12 cellular contexts compared by ENCODE assay signal in the genomic region with DNA sequence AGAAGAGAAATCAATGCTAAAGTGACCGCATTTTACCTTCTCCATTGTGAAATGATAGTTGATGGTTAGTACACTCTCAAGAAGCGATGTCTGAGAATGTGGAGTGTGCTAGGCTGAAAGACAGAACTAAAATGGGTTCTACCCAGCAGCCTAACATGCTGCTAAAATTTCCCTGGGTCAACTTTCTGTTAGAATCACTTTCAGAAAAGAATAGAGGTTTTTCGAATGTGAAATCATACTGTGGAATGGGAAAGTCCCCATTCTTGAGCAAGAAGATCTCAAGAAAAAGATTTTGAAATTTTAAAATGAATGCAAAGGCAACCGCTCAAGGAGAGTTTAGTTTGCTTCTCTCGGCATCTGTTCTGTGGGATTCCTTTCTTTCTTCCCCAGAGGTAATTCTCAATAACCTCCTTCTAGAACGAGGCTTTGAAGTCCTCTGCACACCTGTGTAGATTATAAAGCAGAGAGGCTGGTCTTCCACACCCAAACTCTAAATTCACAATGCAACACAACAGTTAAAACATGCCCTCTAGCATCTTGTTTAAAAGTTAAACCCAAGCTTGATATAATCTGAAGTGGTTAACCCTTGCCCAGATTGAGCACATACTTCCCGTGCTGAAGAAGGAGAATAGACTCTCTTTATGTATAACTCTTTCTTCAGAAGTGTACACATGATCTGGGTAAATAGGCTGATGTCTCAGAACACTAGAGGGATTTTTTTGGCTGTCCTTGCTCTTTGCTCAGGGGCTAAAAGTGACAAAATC.
DNase-seq lines count a peak whose midpoint lies in the region; ATAC-seq and FAIRE-seq lines count a peak whose summit lies in the region.
"Had no signal": no experiment of that assay in that cellular context is flagged by ENCODE, and none has a peak within 500 bp of the region (broad histone marks: within the 10 kb centered on the region; RNA-seq: fewer than 3 reads in every experiment).

No MANE protein-coding gene starts in this region.

- H3K4me3 Mint-ChIP-seq in activated CD8-positive, alpha-beta memory T cell treated with anti-CD3 and anti-CD28 coated beads, Interleukin-2, amount 10 ng/mL, durations not matched to agents 7 days and 5 days: no peak overlapping the region

- no peak overlapping the region for H3K27ac Mint-ChIP-seq in activated CD8-positive, alpha-beta memory T cell treated with anti-CD3 and anti-CD28 coated beads, Interleukin-2, amount 10 ng/mL, durations not matched to agents 7 days and 5 days

- peaks cover 6% of the 10 kb centered on the region for H3K36me3 Mint-ChIP-seq in activated CD8-positive, alpha-beta memory T cell treated with anti-CD3 and anti-CD28 coated beads, Interleukin-2, amount 10 ng/mL, durations not matched to agents 7 days and 5 days

- H3K4me3 ChIP-seq in small intestine (ENCODE audit: low read depth in 1 of 2, low read length in 2 of 2): no peak overlapping the region
- H3K4me3 ChIP-seq: vagina had no signal

- H3K4me1 ChIP-seq in small intestine (ENCODE audit: control insufficient read depth in 2 of 2, insufficient read depth in 1 of 2, low read depth in 1 of 2, low read length in 1 of 2): peaks cover 0 to 2% of the 10 kb centered on the region in 2 donors
- H3K4me1 ChIP-seq: vagina had no signal

- H3K9me3 ChIP-seq in small intestine (ENCODE audit: control insufficient read depth, low read depth): no peaks in the 10 kb centered on the region
- H3K9me3 ChIP-seq: neutrophil, vagina had no signal

- no peak overlapping the region for H3K27ac ChIP-seq in small intestine (ENCODE audit: low read depth in 1 of 2, low read length in 1 of 2)
- H3K27ac ChIP-seq: neutrophil, vagina had no signal

- WGBS in small intestine, 3 donors: 27 to 55% (median 38%) methylated on average over 7 of the region's 7 CpGs

- ATAC-seq in activated CD8-positive, alpha-beta memory T cell treated with anti-CD3 and anti-CD28 coated beads, Interleukin-2, amount 10 ng/mL, durations not matched to agents 7 days and 5 days: peak; percentile 20
- ATAC-seq in GM21717 (IDR thresholded peaks at IDR 0.05; ENCODE audit: unreplicated experiment) (peak; percentile 79), HG03442 (IDR thresholded peaks at IDR 0.05; ENCODE audit: unreplicated experiment) (peak; percentile 76)

- H3K4me1 Mint-ChIP-seq in activated CD8-positive, alpha-beta memory T cell treated with anti-CD3 and anti-CD28 coated beads, Interleukin-2, amount 10 ng/mL, durations not matched to agents 7 days and 5 days: peaks cover 31% of the 10 kb centered on the region

- DNase-seq in activated CD8-positive, alpha-beta memory T cell treated with anti-CD3 and anti-CD28 coated beads, Interleukin-2, amount 10 ng/mL, durations not matched to agents 7 days and 5 days: no peak
- no peak for DNase-seq in activated CD8-positive, alpha-beta memory T cell treated with anti-CD3 and anti-CD28 coated beads for 24 hours
- peak; percentile 46 for DNase-seq in small intestine
- no peak for DNase-seq in NCI-H2107 (lab: John Stamatoyannopoulos, UW)
- no peak for DNase-seq in mucosa of gallbladder (ENCODE audit: low spot score)
- no peak for DNase-seq in COLO829 (ENCODE audit: low spot score)
- DNase-seq: NCI-H2171 treated with DMSO at 0.1 percent for 48 hours had no signal

- H3K36me3 ChIP-seq in small intestine (ENCODE audit: control insufficient read depth in 2 of 2, insufficient read depth in 2 of 2, low read length in 2 of 2): no peaks in the 10 kb centered on the region
- H3K36me3 ChIP-seq: neutrophil, vagina had no signal

- FAIRE-seq in small intestine (lab: Jason Lieb, UNC): no peak
- FAIRE-seq: endothelial cell of umbilical vein had no signal

- CTCF ChIA-PET in activated CD8-positive, alpha-beta memory T cell treated with anti-CD3 and anti-CD28 coated beads, Interleukin-2, amount 10 ng/mL, durations not matched to agents 7 days and 5 days (lab: Charles Lee): no interaction called here

- no peaks in the 10 kb centered on the region for H3K27me3 ChIP-seq in small intestine (ENCODE audit: control insufficient read depth in 2 of 2, insufficient read depth in 2 of 2, low read length in 2 of 2)
- H3K27me3 ChIP-seq: neutrophil, vagina had no signal

- peaks cover 2% of the 10 kb centered on the region for H3K9me3 Mint-ChIP-seq in activated CD8-positive, alpha-beta memory T cell treated with anti-CD3 and anti-CD28 coated beads, Interleukin-2, amount 10 ng/mL, durations not matched to agents 7 days and 5 days (ENCODE audit: low read depth)

- peaks cover 12% of the 10 kb centered on the region for H3K27me3 Mint-ChIP-seq in activated CD8-positive, alpha-beta memory T cell treated with anti-CD3 and anti-CD28 coated beads, Interleukin-2, amount 10 ng/mL, durations not matched to agents 7 days and 5 days

Comparison
In these comparisons a context has a peak if more than half of its experiments do, and no peak if none do; other contexts are left out.
1. ATAC-seq: peak in every context shown above with its lines; median percentile 79 in GM21717; 76 in HG03442; 20 in activated CD8-positive, alpha-beta memory T cell treated with anti-CD3 and anti-CD28 coated beads, Interleukin-2, amount 10 ng/mL, durations not matched to agents 7 days and 5 days.